Comparison of ENCODE assay signal across 9 cellular contexts in the genomic region with DNA sequence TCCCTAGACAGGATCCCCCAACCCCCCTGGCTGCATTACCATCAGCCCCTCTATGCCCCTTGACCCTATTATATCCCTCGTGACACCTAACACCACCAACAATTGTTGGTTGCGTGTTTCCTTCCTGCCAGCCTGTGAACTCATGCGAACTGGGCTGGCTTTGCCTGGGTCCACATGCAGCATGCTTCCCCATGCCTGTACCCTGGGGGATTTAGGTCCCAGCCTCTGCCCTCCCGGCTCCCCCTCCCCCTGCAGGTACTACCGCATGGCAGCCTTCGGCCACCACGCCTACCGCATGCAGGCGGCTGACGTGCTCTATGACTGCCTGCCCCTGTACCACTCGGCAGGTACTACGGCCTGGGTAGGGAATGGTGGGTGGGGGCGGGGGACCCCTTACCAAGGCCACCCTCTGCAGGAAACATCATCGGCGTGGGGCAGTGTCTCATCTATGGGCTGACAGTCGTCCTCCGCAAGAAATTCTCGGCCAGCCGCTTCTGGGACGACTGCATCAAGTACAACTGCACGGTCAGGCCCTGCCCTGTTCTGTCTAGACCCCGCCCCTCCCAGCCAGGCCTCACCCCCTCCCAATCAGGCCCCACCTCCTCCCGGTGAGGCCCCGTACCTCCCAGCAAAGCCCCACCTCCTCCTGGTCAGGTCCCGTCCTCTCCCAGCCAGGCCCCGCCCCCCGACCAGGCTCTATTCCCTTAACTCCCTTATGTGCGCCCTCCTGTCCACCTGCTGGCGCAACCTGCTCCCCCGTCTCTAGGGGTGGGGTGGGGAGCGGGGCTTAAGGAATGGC. TPM values are rescaled to one million over a fixed set of nuclear protein-coding genes. Genes with fewer than 3 reads are reported as not detected.
DNase-seq lines count a peak whose midpoint lies in the region; ATAC-seq, FAIRE-seq and TF ChIP-seq lines count a peak whose summit lies in the region.
"Had no signal": no experiment of that assay in that cellular context is flagged by ENCODE, and none has a peak within 500 bp of the region (broad histone marks: within the 10 kb centered on the region; RNA-seq: fewer than 3 reads in every experiment).

No MANE protein-coding gene starts in this region.

- DNase-seq in Panc1 (ENCODE audit: low read depth, low spot score) (no peak), iPS DF 19.7 (ENCODE audit: low read depth, low spot score) (peak; percentile 75), AG08395 (ENCODE audit: low spot score) (no peak), urothelium cell line (ENCODE audit: low spot score) (no peak)
- DNase-seq in activated effector memory CD4-positive, alpha-beta T cell treated with Interleukin-2 at 50 U/mL for 16 hours = peak; percentile 59
- DNase-seq in stimulated activated CD4-positive, alpha-beta T cell treated with anti-CD3 and anti-CD28 coated beads, Interleukin-1b, Interleukin-23, amount 100 ng/mL, for 24 hours (ENCODE audit: low read depth in 4 of 4, low spot score in 1 of 4) = peak; percentile 37 to 83 (median 54)

- no peaks in the 10 kb centered on the region for H3K36me3 ChIP-seq in Panc1 (ENCODE audit: control insufficient read depth, insufficient read depth, low read length)

- CTCF ChIA-PET in Panc1 (lab: Charles Lee) = no interaction called here

- POLR2A ChIA-PET in Panc1 (lab: Charles Lee) = no interaction called here

- no peaks in the 10 kb centered on the region for H3K4me1 ChIP-seq in Panc1 (ENCODE audit: control insufficient read depth, insufficient read depth, low read length)

- no peak overlapping the region for H3K27ac ChIP-seq in Panc1 (ENCODE audit: low read length)

- ATAC-seq in GM21447 (IDR thresholded peaks at IDR 0.05; ENCODE audit: unreplicated experiment) (peak; percentile 51), Panc1 (peak; percentile 90), GM19324 (IDR thresholded peaks at IDR 0.05; ENCODE audit: low FRiP score, unreplicated experiment) (no peak)

- in situ Hi-C loops in Panc1 (cut with HindIII; ENCODE audit: low pct_unique_long_range_greater_than_20kb, low sequenced_read_pairs) = no loop called here

- intact Hi-C loops in Panc1 (cut with micrococcal nuclease; ENCODE audit: unreplicated experiment) = no loop called here

- no peak overlapping the region for H3K4me3 ChIP-seq in Panc1 (ENCODE audit: low read depth in 2 of 2, low read length in 2 of 2)

- BruUV-seq in Panc1 (replicated peaks; lab: Mats Ljungman, UMichigan) = no TSS peak

- H3K27me3 ChIP-seq in Panc1 (ENCODE audit: control insufficient read depth, insufficient read depth, low read length) = no peaks in the 10 kb centered on the region

- no peak for TF ChIP-seq CTCF in Panc1 (IDR thresholded peaks at IDR 0.05)

- no peaks in the 10 kb centered on the region for H3K9me3 ChIP-seq in Panc1 (ENCODE audit: control insufficient read depth, insufficient read depth, low read depth, low read length)

- FAIRE-seq in urothelium cell line (lab: Jason Lieb, UNC) = no peak
- FAIRE-seq: astrocyte had no signal

RNA-seq across cellular contexts. Expression of a gene that starts 18.5 kb away (rescaled TPM):
- 5.4 TPM for total RNA-seq in Panc1 (2021; ENCODE audit: unreplicated experiment)
- polyA plus RNA-seq in Panc1 (2012; ENCODE audit: insufficient read length) = 10.3 TPM

RNA-seq across cellular contexts. Expression of a gene that starts 22.7 kb away (rescaled TPM):
- total RNA-seq in Panc1 (2021; ENCODE audit: unreplicated experiment) = 58.2 TPM
- polyA plus RNA-seq in Panc1 (2012; ENCODE audit: insufficient read length) = 57.8 TPM

RNA-seq across cellular contexts. Expression of a gene that starts 28.1 kb away (rescaled TPM):
- not detected for total RNA-seq in Panc1 (2021; ENCODE audit: unreplicated experiment)
- not detected for polyA plus RNA-seq in Panc1 (2012; ENCODE audit: insufficient read length)
- total RNA-seq: astrocyte had no signal

RNA-seq across cellular contexts. Expression of a gene that starts 40.3 kb away (rescaled TPM):
- total RNA-seq in Panc1 (2021; ENCODE audit: unreplicated experiment) = 0.39 TPM
- 0.71 TPM for polyA plus RNA-seq in Panc1 (2012; ENCODE audit: insufficient read length)

Comparison
In these comparisons a context has a peak if more than half of its experiments do, and no peak if none do; other contexts are left out.
1. DNase-seq: peak in activated effector memory CD4-positive, alpha-beta T cell treated with Interleukin-2 at 50 U/mL for 16 hours (single experiment), iPS DF 19.7 (single experiment) and stimulated activated CD4-positive, alpha-beta T cell treated with anti-CD3 and anti-CD28 coated beads, Interleukin-1b, Interleukin-23, amount 100 ng/mL, for 24 hours (4 of 4); none in Panc1 (single experiment), AG08395 (single experiment) and urothelium cell line (single experiment).